ENCODE assay signal across 9 cellular contexts in the genomic region with DNA sequence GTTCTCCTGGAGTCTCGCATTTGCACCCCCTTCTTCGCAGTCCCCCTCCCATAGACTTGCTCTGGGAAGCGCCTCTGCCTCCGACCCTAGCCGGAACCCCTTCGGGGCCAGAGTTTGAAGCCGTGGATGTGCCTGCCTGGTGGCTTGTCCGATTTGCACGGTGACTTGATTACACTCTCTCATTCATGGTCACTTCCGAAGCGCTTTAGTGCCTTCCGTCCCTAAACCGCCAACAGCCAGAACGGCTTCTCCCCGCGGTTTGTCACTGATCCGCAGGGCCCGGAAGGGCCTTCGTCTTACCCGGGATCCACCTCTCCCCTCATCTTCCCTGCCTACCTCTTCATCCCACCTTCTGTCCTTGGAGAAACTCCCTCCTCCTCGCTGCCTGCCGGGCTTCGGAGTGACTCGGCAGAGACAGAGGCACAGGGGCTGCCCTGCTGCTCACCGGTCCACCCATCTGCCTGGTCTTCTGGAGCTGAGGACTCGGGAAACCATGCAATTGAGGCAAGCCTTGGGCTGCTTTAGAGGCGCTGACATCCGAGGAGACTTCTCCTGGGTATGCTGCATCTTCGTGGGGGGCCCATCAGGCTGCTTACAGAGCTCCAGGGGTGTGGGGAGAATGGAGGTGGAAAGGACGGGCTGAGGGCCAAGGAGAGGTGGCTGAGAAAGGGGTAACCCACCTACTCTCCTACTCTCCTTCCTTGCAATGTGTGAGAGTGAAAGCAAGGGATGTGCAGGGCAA. TPM values are rescaled to one million over a fixed set of nuclear protein-coding genes. Genes with fewer than 3 reads are reported as not detected.
DNase-seq lines count a peak whose midpoint lies in the region; ATAC-seq and TF ChIP-seq lines count a peak whose summit lies in the region.
"Had no signal": no experiment of that assay in that cellular context is flagged by ENCODE, and none has a peak within 500 bp of the region (broad histone marks: within the 10 kb centered on the region; RNA-seq: fewer than 3 reads in every experiment).

No MANE protein-coding gene starts in this region.

- CTCF ChIA-PET in BJ (lab: Yijun Ruan, JAX): interaction anchor here (0.6 to 12.5 kb wide), 8 partner anchors 10 to 999 kb away, joined by 3 to 187 read pairs (median 8); partner anchors contain the start of genes HOXA10 and HOXA9
- CTCF ChIA-PET in MCF 10A (lab: Yijun Ruan, JAX): interaction anchor here (1.3 to 1.9 kb wide), 3 partner anchors 9 to 13 kb away, joined by 4 to 15 read pairs (median 6); no protein-coding TSS in a partner anchor

- H3K27ac Mint-ChIP-seq in MCF 10A (ENCODE audit: low read depth, unreplicated experiment) (no peak overlapping the region), nephron (peak overlapping the region; percentile 27 to 97 (median 97))

- H3K36me3 ChIP-seq in BJ (ENCODE audit: control insufficient read depth, insufficient read depth, low read length): peaks cover 6% of the 10 kb centered on the region

- no peak for DNase-seq in BJ (ENCODE audit: low read depth)
- DNase-seq in HT-29 (ENCODE audit: low spot score): peak; percentile 72
- DNase-seq in MCF 10A (ENCODE audit: unreplicated experiment): no peak
- no peak for DNase-seq in NCI-H146 (lab: John Stamatoyannopoulos, UW)

- H3K4me3 ChIP-seq in BJ (ENCODE audit: low read depth, low read length): peak overlapping the region; percentile 88

- no peaks in the 10 kb centered on the region for H3K27me3 ChIP-seq in BJ (ENCODE audit: control insufficient read depth, insufficient read depth, low read length)

- H3K9me3 Mint-ChIP-seq in MCF 10A (ENCODE audit: unreplicated experiment): no peaks in the 10 kb centered on the region
- H3K9me3 Mint-ChIP-seq in nephron: no peaks in the 10 kb centered on the region

- no TSS peak for BruUV-seq in MCF 10A (replicated peaks; lab: Mats Ljungman, UMichigan)

- H3K4me3 Mint-ChIP-seq in MCF 10A (ENCODE audit: unreplicated experiment): peak overlapping the region; percentile 12
- peak overlapping the region; percentile 91 to 92 (median 92) for H3K4me3 Mint-ChIP-seq in nephron

- H3K4me1 Mint-ChIP-seq in MCF 10A (ENCODE audit: insufficient read depth, unreplicated experiment) (peaks cover 14% of the 10 kb centered on the region), nephron (peaks cover 50% of the 10 kb centered on the region)

- H3K27me3 Mint-ChIP-seq in MCF 10A (ENCODE audit: insufficient read depth, unreplicated experiment) (no peaks in the 10 kb centered on the region), nephron (ENCODE audit: low read depth) (peaks cover 100% of the 10 kb centered on the region)

- H3K36me3 Mint-ChIP-seq in MCF 10A (ENCODE audit: insufficient read depth, unreplicated experiment) (no peaks in the 10 kb centered on the region), nephron (ENCODE audit: low read depth) (no peaks in the 10 kb centered on the region)

- intact Hi-C loops in MCF 10A (cut with micrococcal nuclease): no loop called here

- no peak for TF ChIP-seq CTCF in BJ (IDR thresholded peaks at IDR 0.05; ENCODE audit: insufficient read depth, low read depth, low read length)
- TF ChIP-seq CTCF in MCF 10A (IDR thresholded peaks at IDR 0.05; ENCODE audit: unreplicated experiment): no peak
- no peak for TF ChIP-seq CTCF in nephron (IDR thresholded peaks at IDR 0.05; ENCODE audit: unreplicated experiment in 3 of 3)

- POLR2A ChIA-PET in BJ (lab: Charles Lee) (interaction anchor here (0.6 to 1.4 kb wide), 6 partner anchors 11 to 736 kb away, joined by 3 to 8 read pairs (median 4); partner anchors contain the start of gene HOXA7), MCF 10A (lab: Yijun Ruan, JAX) (no interaction called here)

- ATAC-seq in HG03280 (IDR thresholded peaks at IDR 0.05; ENCODE audit: unreplicated experiment) (no peak), GM18519 (IDR thresholded peaks at IDR 0.05; ENCODE audit: low FRiP score, unreplicated experiment) (no peak), HG03108 (IDR thresholded peaks at IDR 0.05; ENCODE audit: unreplicated experiment) (no peak)

RNA-seq across cellular contexts. Expression of gene HOXA11, which starts 0.8 kb away (rescaled TPM):
- 27.7 and 34.0 TPM in 2 replicates for polyA plus RNA-seq in BJ (2011; rRNA removed)
- polyA minus RNA-seq in BJ (2011; rRNA and poly(A)+ RNA removed): 8.4 and 15.0 TPM in 2 replicates
- total RNA-seq in HT-29 (2014; rRNA removed; shearing (Covaris generic)): 67.7 and 74.3 TPM in 2 replicates
- 0.29 and 0.84 TPM in 2 replicates for total RNA-seq in MCF 10A (2022)
- total RNA-seq: pulmonary artery endothelial cell had no signal

RNA-seq across cellular contexts. Expression of gene HOXA10, which starts 11.8 kb away (rescaled TPM):
- 54.7 and 59.6 TPM in 2 replicates for polyA plus RNA-seq in BJ (2011; rRNA removed)
- 32.3 and 43.4 TPM in 2 replicates for polyA minus RNA-seq in BJ (2011; rRNA and poly(A)+ RNA removed)
- total RNA-seq in HT-29 (2014; rRNA removed; shearing (Covaris generic)): 78.9 and 86.4 TPM in 2 replicates
- 3.9 and 5.6 TPM in 2 replicates for total RNA-seq in MCF 10A (2022)

RNA-seq across cellular contexts. Expression of gene HOXA13, which starts 14.0 kb away (rescaled TPM):
- 4.6 and 9.2 TPM in 2 replicates for polyA plus RNA-seq in BJ (2011; rRNA removed)
- 4.9 and 5.7 TPM in 2 replicates for polyA minus RNA-seq in BJ (2011; rRNA and poly(A)+ RNA removed)
- total RNA-seq in HT-29 (2014; rRNA removed; shearing (Covaris generic)): 19.8 and 22.2 TPM in 2 replicates
- total RNA-seq in MCF 10A (2022): not detected in 2 replicates
- total RNA-seq: pulmonary artery endothelial cell had no signal

RNA-seq across cellular contexts. Expression of gene HOXA9, which starts 20.5 kb away (rescaled TPM):
- 12.6 and 15.0 TPM in 2 replicates for polyA plus RNA-seq in BJ (2011; rRNA removed)
- polyA minus RNA-seq in BJ (2011; rRNA and poly(A)+ RNA removed): 1.4 and 3.4 TPM in 2 replicates
- 96.1 and 99.2 TPM in 2 replicates for total RNA-seq in HT-29 (2014; rRNA removed; shearing (Covaris generic))
- total RNA-seq in MCF 10A (2022): 6.9 and 7.6 TPM in 2 replicates

RNA-seq across cellular contexts. Expression of gene HOXA7, which starts 29.4 kb away (rescaled TPM):
- polyA plus RNA-seq in BJ (2011; rRNA removed): 3.8 and 4.4 TPM in 2 replicates
- 1.4 and 2.3 TPM in 2 replicates for polyA minus RNA-seq in BJ (2011; rRNA and poly(A)+ RNA removed)
- 5.6 and 10.7 TPM in 2 replicates for total RNA-seq in HT-29 (2014; rRNA removed; shearing (Covaris generic))
- total RNA-seq in MCF 10A (2022): 0.29 and 0.44 TPM in 2 replicates

Comparison
In these comparisons a context has a peak if more than half of its experiments do, and no peak if none do; other contexts are left out.
1. RNA of gene HOXA11, which starts 0.8 kb away (total RNA-seq): 67.7 to 74.3 TPM in HT-29; 0.29 to 0.84 TPM in MCF 10A; every median in the first group is over 10 times any median in the second.
2. RNA of gene HOXA10, which starts 11.8 kb away (total RNA-seq): 78.9 to 86.4 TPM in HT-29; 3.9 to 5.6 TPM in MCF 10A; every median in the first group is over 10 times any median in the second.
3. RNA of gene HOXA13, which starts 14.0 kb away (total RNA-seq): 19.8 to 22.2 TPM in HT-29; not detected in MCF 10A; every median in the first group is over 10 times any median in the second.